In the genomic region with DNA sequence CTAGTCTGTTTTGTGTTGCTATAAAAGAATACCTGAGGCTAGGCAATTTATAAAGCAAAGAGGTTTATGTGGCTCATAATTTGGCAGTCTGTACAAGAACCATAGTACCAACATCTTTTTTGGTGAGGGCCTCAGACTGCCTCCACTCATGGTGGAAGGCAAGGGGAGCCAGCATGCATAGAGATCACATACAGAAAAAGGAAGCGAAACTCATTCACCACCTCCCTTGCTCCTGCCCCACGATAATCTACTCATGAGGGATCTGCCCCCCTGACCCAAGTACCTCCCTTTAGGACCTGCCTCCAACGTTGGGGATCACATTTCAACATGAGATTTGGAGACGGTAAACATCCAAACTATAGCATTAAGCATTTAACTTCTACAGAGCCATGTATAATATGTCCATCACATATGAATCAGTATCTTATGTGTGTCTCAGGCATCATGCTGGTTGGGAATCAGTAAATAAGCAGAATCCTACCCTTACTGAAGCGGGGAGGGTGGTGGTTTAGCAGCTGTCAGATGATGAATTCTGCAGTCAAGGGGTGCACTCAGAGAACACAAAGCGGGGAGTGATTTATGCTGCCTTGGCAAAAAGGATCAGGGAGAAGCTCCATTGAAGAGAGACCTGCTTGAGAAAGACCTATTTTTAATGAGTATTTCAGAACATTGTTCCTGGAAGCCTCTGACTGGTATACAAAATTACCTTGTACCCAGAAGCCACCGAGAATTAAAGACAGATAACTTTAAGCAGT, we compare ENCODE assay signal across 12 cellular contexts. TPM values are rescaled to one million over a fixed set of nuclear protein-coding genes. Genes with fewer than 3 reads are reported as not detected.
DNase-seq lines count a peak whose midpoint lies in the region; ATAC-seq and TF ChIP-seq lines count a peak whose summit lies in the region.
"Had no signal": no experiment of that assay in that cellular context is flagged by ENCODE, and none has a peak within 500 bp of the region (broad histone marks: within the 10 kb centered on the region; RNA-seq: fewer than 3 reads in every experiment).

No MANE protein-coding gene starts in this region.

- H4K20me1 ChIP-seq in H9 (ENCODE audit: control insufficient read depth, insufficient read depth, insufficient read length) = no peaks in the 10 kb centered on the region

- no peak overlapping the region for H3K9ac ChIP-seq in H9 (ENCODE audit: extremely low read depth, insufficient read length, low read length)

- H2BK20ac ChIP-seq in H9 (ENCODE audit: low read depth, low read length, poor library complexity, severe bottlenecking) = no peak overlapping the region

- H3T11ph ChIP-seq in H9 (ENCODE audit: low read length) = no peak overlapping the region

- TF ChIP-seq EP300 in stomach (IDR thresholded peaks at IDR 0.05) = no peak

- no peak overlapping the region for H4K91ac ChIP-seq in H9 (ENCODE audit: insufficient read length, low read depth, low read length)

- H3K4ac ChIP-seq in H9 (ENCODE audit: low read depth, low read length) = no peak overlapping the region

- no peaks in the 10 kb centered on the region for H3K4me1 Mint-ChIP-seq in H9

- H2BK15ac ChIP-seq in H9 (ENCODE audit: low read depth, low read length) = no peak overlapping the region

- WGBS in stomach, 5 donors = 74 to 85% (median 79%) methylated on average over 7 of the region's 7 CpGs
- no CpG with 5 or more reads among the region's 7 CpGs for WGBS in H9 (ENCODE audit: extremely low coverage, insufficient read length, low lambda C conversion rate)

- TF ChIP-seq CTCF in GM10266 (IDR thresholded peaks at IDR 0.05; ENCODE audit: control insufficient read depth, insufficient read depth, low read depth, missing control alignments) (no peak), stomach (IDR thresholded peaks at IDR 0.05) (no peak), H9 (conservative IDR thresholded peaks at IDR 0.05) (no peak)

- no peak overlapping the region for H4K8ac ChIP-seq in H9 (replicated peaks; ENCODE audit: insufficient read length, low read depth, low read length)

- TF ChIP-seq POLR2A in stomach (IDR thresholded peaks at IDR 0.05) = no peak

- H3K4me3 Mint-ChIP-seq in H9 = no peak overlapping the region
- H3K4me3 Mint-ChIP-seq: activated CD8-positive, alpha-beta T cell treated with anti-CD3 and anti-CD28 coated beads, Interleukin-2, amount 10 ng/mL, durations not matched to agents 7 days and 5 days had no signal

- H3K9me3 Mint-ChIP-seq in H9 = no peaks in the 10 kb centered on the region

- no peak overlapping the region for H2BK5ac ChIP-seq in H9 (ENCODE audit: insufficient read length, low read length)

- no peaks in the 10 kb centered on the region for H3K9me3 ChIP-seq in SJSA1 (replicated peaks)
- no peaks in the 10 kb centered on the region for H3K9me3 ChIP-seq in stomach
- no peaks in the 10 kb centered on the region for H3K9me3 ChIP-seq in H9 (ENCODE audit: control insufficient read depth, low read depth, low read length)

- H3K18ac ChIP-seq in H9 (ENCODE audit: insufficient read length, low read depth, low read length) = no peak overlapping the region

- H3K36me3 ChIP-seq in SJSA1 (peaks cover 97% of the 10 kb centered on the region), stomach (peaks cover 78 to 100% (median 97%) of the 10 kb centered on the region in 4 donors)

- H4K5ac ChIP-seq in H9 (ENCODE audit: insufficient read length, low read depth, low read length) = no peak overlapping the region

- no peak overlapping the region for H3K14ac ChIP-seq in H9 (ENCODE audit: insufficient read depth, low read length)

- peaks cover 19 to 79% (median 73%) of the 10 kb centered on the region in 3 experiments; a peak in 6 of 7 replicates for H3K36me3 Mint-ChIP-seq in H9 (ENCODE audit: insufficient read depth in 1 of 3, low read depth in 3 of 3)

- peaks cover 20% of the 10 kb centered on the region for H3K4me1 ChIP-seq in SJSA1 (replicated peaks)
- peaks cover 0 to 5% (median 2%) of the 10 kb centered on the region in 4 donors for H3K4me1 ChIP-seq in stomach
- H3K4me1 ChIP-seq in H9 (ENCODE audit: insufficient read depth, low read length) = no peaks in the 10 kb centered on the region

- H3K79me1 ChIP-seq in H9 (ENCODE audit: insufficient read depth, low read depth, low read length, poor library complexity, severe bottlenecking) = no peaks in the 10 kb centered on the region

- no peak overlapping the region for H2BK120ac ChIP-seq in H9 (ENCODE audit: low read depth, low read length, poor library complexity, severe bottlenecking)

- no peak overlapping the region for H3K27ac Mint-ChIP-seq in H9
- H3K27ac Mint-ChIP-seq: activated CD8-positive, alpha-beta T cell treated with anti-CD3 and anti-CD28 coated beads, Interleukin-2, amount 10 ng/mL, durations not matched to agents 7 days and 5 days; progenitor cell of endocrine pancreas had no signal

- DNase-seq in GM10266 (ENCODE audit: extremely low spot score) (peak; percentile 39), SJSA1 (ENCODE audit: low read depth in 1 of 2, low spot score in 2 of 2) (no peak), DMS153 treated with DMSO at 0.1 percent for 48 hours (lab: John Stamatoyannopoulos, UW; ENCODE audit: unreplicated experiment) (no peak), ureter (ENCODE audit: low spot score) (no peak), stomach (no peak), H9 (no peak)
- DNase-seq: activated CD8-positive, alpha-beta T cell treated with anti-CD3 and anti-CD28 coated beads, Interleukin-2, amount 10 ng/mL, durations not matched to agents 7 days and 5 days; COR-L47; NCI-H526 had no signal

- H2BK12ac ChIP-seq in H9 (ENCODE audit: insufficient read length, low read depth, low read length) = no peak overlapping the region

- H3K4me3 ChIP-seq in SJSA1 = no peak overlapping the region
- no peak overlapping the region for H3K4me3 ChIP-seq in stomach

- H3K27ac ChIP-seq in SJSA1 (peak overlapping the region; percentile 40; the same call in 1 of the 2 replicates), stomach (no peak overlapping the region), H9 (ENCODE audit: insufficient read length, low read depth, low read length) (no peak overlapping the region)

- no peak overlapping the region for H3K23ac ChIP-seq in H9 (ENCODE audit: insufficient read length, low read depth, low read length)

- H3K23me2 ChIP-seq in H9 (ENCODE audit: insufficient read length, low read depth, low read length, poor library complexity, severe bottlenecking) = no peaks in the 10 kb centered on the region

- no peak overlapping the region for H3K56ac ChIP-seq in H9 (ENCODE audit: insufficient read length, low read depth, low read length)

- H3K4me2 ChIP-seq in H9 (ENCODE audit: insufficient read depth, insufficient read length, low read length) = no peak overlapping the region

- no peaks in the 10 kb centered on the region for H3K27me3 Mint-ChIP-seq in H9 (ENCODE audit: low read depth)
- H3K27me3 Mint-ChIP-seq: progenitor cell of endocrine pancreas had no signal

- ATAC-seq in GM19463 (IDR thresholded peaks at IDR 0.05; ENCODE audit: unreplicated experiment) (peak; percentile 99), HG03066 (IDR thresholded peaks at IDR 0.05; ENCODE audit: low read depth, unreplicated experiment) (peak; percentile 91)
- ATAC-seq: activated CD8-positive, alpha-beta T cell treated with anti-CD3 and anti-CD28 coated beads, Interleukin-2, amount 10 ng/mL, durations not matched to agents 7 days and 5 days had no signal

- H2AK5ac ChIP-seq in H9 (ENCODE audit: insufficient read length, low read length) = no peak overlapping the region

- H2AFZ ChIP-seq in H9 (ENCODE audit: low read length) = no peak overlapping the region

- H3K27me3 ChIP-seq in SJSA1 (replicated peaks) (no peaks in the 10 kb centered on the region), stomach (no peaks in the 10 kb centered on the region), H9 (ENCODE audit: insufficient read depth, low read length) (no peaks in the 10 kb centered on the region)

- intact Hi-C loops in stomach (cut with DNase I; ENCODE audit: low total_unique reads) = no loop called here

- no peaks in the 10 kb centered on the region for H3K79me2 ChIP-seq in H9 (ENCODE audit: insufficient read depth, low read length)

RNA-seq across cellular contexts. Expression of gene HMGXB3, which starts 34.8 kb away (rescaled TPM):
- total RNA-seq in SJSA1 (2014; rRNA removed; shearing (Covaris generic)) = 46.6 and 65.8 TPM in 2 replicates
- total RNA-seq in ureter (51.0 TPM), stomach (10 to 100 TPM; 17.5 to 90.6 (median 52.0) TPM), H9 (2021) (23.8 and 26.9 TPM in 2 replicates)
- 10 to 100 TPM in 1 of 3 donors, 1 to 10 TPM in 2; 7.9 to 15.3 (median 10.0) TPM for polyA plus RNA-seq in stomach

RNA-seq across cellular contexts. Expression of gene TIGD6, which starts 34.9 kb away (rescaled TPM):
- 5.3 and 10.0 TPM in 2 replicates for total RNA-seq in SJSA1 (2014; rRNA removed; shearing (Covaris generic))
- total RNA-seq in ureter (7.0 TPM), stomach (1 to 10 TPM in 2 of 5 donors, under 1 TPM in 2, not detected in 1; under 0.01 to 3.3 (median 1.6) TPM), H9 (2021) (1.2 and 1.8 TPM in 2 replicates)
- 1 to 10 TPM; 1.8 to 2.9 (median 2.9) TPM for polyA plus RNA-seq in stomach

RNA-seq across cellular contexts. Expression of gene CSF1R, which starts 51.0 kb away (rescaled TPM):
- 1.2 TPM in 1 of 2 replicates, not detected in the other for total RNA-seq in SJSA1 (2014; rRNA removed; shearing (Covaris generic))
- total RNA-seq in ureter (16.9 TPM), stomach (100 to 1,000 TPM in 1 of 5 donors, 10 to 100 TPM in 4; 17.8 to 235 (median 34.9) TPM), H9 (2021) (0.13 TPM in 1 of 2 replicates, not detected in the other)
- polyA plus RNA-seq in stomach = 10 to 100 TPM in 1 of 3 donors, 1 to 10 TPM in 2; 3.0 to 10.2 (median 8.5) TPM
- total RNA-seq: activated CD8-positive, alpha-beta T cell treated with anti-CD3 and anti-CD28 coated beads, Interleukin-2, amount 10 ng/mL, durations not matched to agents 7 days and 5 days; progenitor cell of endocrine pancreas had no signal
